Comparison of ENCODE assay signal across 16 cellular contexts in genomic region chr11:131838016-131838415, GRCh38.
A peak's percentile ranks its signal among the peaks of the same experiment; 100 is the strongest.
DNase-seq lines count a peak whose midpoint lies in the region; TF ChIP-seq lines count a peak whose summit lies in the region.
"Had no signal": no experiment of that assay in that cellular context is flagged by ENCODE, and none has a peak within 500 bp of the region (broad histone marks: within the 10 kb centered on the region; RNA-seq: fewer than 3 reads in every experiment).

No MANE protein-coding gene starts in this region.

- no peaks in the 10 kb centered on the region for H3K9me3 ChIP-seq in testis
- H3K9me3 ChIP-seq: BLaER1 treated with 17β-estradiol and CSF1 and Interleukin-3, amounts not matched to agents 10 nM and 100 nM; Caco-2; HAP-1 had no signal

- no peak for TF ChIP-seq POLR2A in testis (IDR thresholded peaks at IDR 0.05)

- no peaks in the 10 kb centered on the region for H3K27me3 ChIP-seq in testis
- H3K27me3 ChIP-seq: BLaER1 treated with 17β-estradiol and CSF1 and Interleukin-3, amounts not matched to agents 10 nM and 100 nM had no signal

- H3K4me1 ChIP-seq in testis = no peaks in the 10 kb centered on the region
- H3K4me1 ChIP-seq: Caco-2, HAP-1 had no signal

- no peaks in the 10 kb centered on the region for H3K36me3 ChIP-seq in testis (ENCODE audit: low read depth, missing control alignments)
- H3K36me3 ChIP-seq: BLaER1 treated with 17β-estradiol and CSF1 and Interleukin-3, amounts not matched to agents 10 nM and 100 nM; HAP-1 had no signal

- peak overlapping the region; percentile 15 to 30 for H3K4me3 ChIP-seq in testis
- H3K4me3 ChIP-seq: BLaER1 treated with 17β-estradiol and CSF1 and Interleukin-3, amounts not matched to agents 10 nM and 100 nM; GM12878; GM23248; HAP-1 had no signal

- DNase-seq in COLO829 (ENCODE audit: low spot score) (peak; percentile 19), NCI-H146 (lab: John Stamatoyannopoulos, UW) (peak; percentile 21), RPMI8226 (peak; percentile 37), testis (peak; percentile 69), HUDEP-2 (lab: John Stamatoyannopoulos, UW; ENCODE audit: unreplicated experiment in 76 of 76) (no peak), HuH-7 (ENCODE audit: low spot score) (no peak)
- DNase-seq: Caco-2; CD4-positive, CD25-positive, alpha-beta regulatory T cell; CD8-positive, alpha-beta memory T cell; DMS79 treated with DMSO at 0.1 percent for 48 hours; GM23248; IMR-90; KBM-7 had no signal

- WGBS in testis, 2 donors = 65 to 67% methylated on average over 12 of the region's 12 CpGs

- H3K27ac ChIP-seq in testis = no peak overlapping the region
- H3K27ac ChIP-seq: BLaER1 treated with 17β-estradiol and CSF1 and Interleukin-3, amounts not matched to agents 10 nM and 100 nM; GM23248 had no signal

- intact Hi-C loops in testis (cut with DNase I; ENCODE audit: low total_unique reads) = no loop called here

- no peak for TF ChIP-seq CTCF in testis (IDR thresholded peaks at IDR 0.05)

Comparison
In these comparisons a context has a peak if more than half of its experiments do, and no peak if none do; other contexts are left out.
1. DNase-seq: peak in COLO829 (single experiment), NCI-H146 (single experiment), RPMI8226 (single experiment) and testis (single experiment); none in HUDEP-2 (0 of 76) and HuH-7 (single experiment).